In the genomic region with DNA sequence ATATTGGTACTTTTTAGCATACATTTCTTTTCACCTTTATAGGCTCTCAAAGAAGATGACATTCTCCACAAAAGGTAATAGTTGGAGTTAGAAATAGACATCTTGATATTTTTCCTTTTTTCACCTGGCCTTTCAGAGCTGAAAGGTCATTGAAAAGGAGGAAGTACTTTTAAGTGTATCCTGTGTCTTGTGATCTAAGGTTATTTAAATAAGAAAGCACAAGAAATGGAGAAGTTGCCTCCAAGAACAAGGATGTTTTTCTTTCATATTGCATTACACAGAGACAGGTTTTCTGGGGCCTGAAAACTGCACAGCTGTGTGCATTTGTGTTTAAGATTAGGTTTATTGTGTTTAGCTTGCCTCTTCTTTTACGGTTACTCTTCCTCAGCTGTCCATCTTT, we compare ENCODE assay signal across 20 cellular contexts.
DNase-seq lines count a peak whose midpoint lies in the region; ATAC-seq lines count a peak whose summit lies in the region.
"Had no signal": no experiment of that assay in that cellular context is flagged by ENCODE, and none has a peak within 500 bp of the region (broad histone marks: within the 10 kb centered on the region; RNA-seq: fewer than 3 reads in every experiment).

No MANE protein-coding gene starts in this region.

- H3K36me3 Mint-ChIP-seq in IgD-negative memory B cell = no peaks in the 10 kb centered on the region
- H3K36me3 Mint-ChIP-seq: activated naive CD4-positive, alpha-beta T cell treated with anti-CD3 and anti-CD28 coated beads, Interleukin-2, amount 50 U/mL, for 24 hours; type B pancreatic cell had no signal

- H3K9me3 Mint-ChIP-seq in IgD-negative memory B cell = peaks cover 2 to 5% (median 3%) of the 10 kb centered on the region in 3 donors
- H3K9me3 Mint-ChIP-seq: activated naive CD4-positive, alpha-beta T cell treated with anti-CD3 and anti-CD28 coated beads, Interleukin-2, amount 50 U/mL, for 24 hours; stimulated activated naive CD8-positive, alpha-beta T cell treated with anti-CD3 and anti-CD28 coated beads, Interleukin-15, Interleukin-2, amounts not matched to agents 100 ng/mL and 50 ng/mL, for 24 hours had no signal

- H3K27ac Mint-ChIP-seq in IgD-negative memory B cell = peak overlapping the region; percentile 83 to 92 (median 85)
- H3K27ac Mint-ChIP-seq: activated naive CD4-positive, alpha-beta T cell treated with anti-CD3 and anti-CD28 coated beads, Interleukin-2, amount 50 U/mL, for 24 hours; endodermal cell; stimulated activated naive CD8-positive, alpha-beta T cell treated with anti-CD3 and anti-CD28 coated beads, Interleukin-15, Interleukin-2, amounts not matched to agents 100 ng/mL and 50 ng/mL, for 24 hours; type B pancreatic cell had no signal

- peak; percentile 47 to 56 for DNase-seq in AML-193 (lab: John Stamatoyannopoulos, UW)
- DNase-seq in SKM-1 (lab: John Stamatoyannopoulos, UW; ENCODE audit: unreplicated experiment) = peak; percentile 20
- DNase-seq in HK-2 (ENCODE audit: unreplicated experiment) = no peak
- DNase-seq in glomerular visceral epithelial cell (ENCODE audit: extremely low spot score) = no peak
- no peak for DNase-seq in GM19240 (ENCODE audit: insufficient read length, low spot score)
- DNase-seq in activated T-cell treated with anti-CD3 and anti-CD28 coated beads for 4 hours = no peak
- DNase-seq: activated CD4-positive, alpha-beta T cell treated with anti-CD3 and anti-CD28 coated beads, Interleukin-2, amount 50 U/mL, for 1 hour; C1 segment of cervical spinal cord; DMS153; endodermal cell; heart left ventricle; NCI-H1092 treated with DMSO at 0.1 percent for 48 hours; NCI-H524; occipital lobe had no signal

- peaks cover 16 to 30% (median 25%) of the 10 kb centered on the region in 3 donors for H3K4me1 Mint-ChIP-seq in IgD-negative memory B cell
- H3K4me1 Mint-ChIP-seq: activated naive CD4-positive, alpha-beta T cell treated with anti-CD3 and anti-CD28 coated beads, Interleukin-2, amount 50 U/mL, for 24 hours had no signal

- peak overlapping the region; percentile 25 to 63 (median 40) for H3K4me3 Mint-ChIP-seq in IgD-negative memory B cell
- H3K4me3 Mint-ChIP-seq: activated naive CD4-positive, alpha-beta T cell treated with anti-CD3 and anti-CD28 coated beads, Interleukin-2, amount 50 U/mL, for 24 hours; endodermal cell; stimulated activated naive CD8-positive, alpha-beta T cell treated with anti-CD3 and anti-CD28 coated beads, Interleukin-15, Interleukin-2, amounts not matched to agents 100 ng/mL and 50 ng/mL, for 24 hours; type B pancreatic cell had no signal

- H3K27me3 Mint-ChIP-seq in IgD-negative memory B cell = no peaks in the 10 kb centered on the region
- H3K27me3 Mint-ChIP-seq: activated naive CD4-positive, alpha-beta T cell treated with anti-CD3 and anti-CD28 coated beads, Interleukin-2, amount 50 U/mL, for 24 hours; stimulated activated naive CD8-positive, alpha-beta T cell treated with anti-CD3 and anti-CD28 coated beads, Interleukin-15, Interleukin-2, amounts not matched to agents 100 ng/mL and 50 ng/mL, for 24 hours; type B pancreatic cell had no signal

- ATAC-seq in GM21447 (IDR thresholded peaks at IDR 0.05; ENCODE audit: unreplicated experiment) = peak; percentile 44
- ATAC-seq: heart left ventricle, Panc1 had no signal

Comparison
In these comparisons a context has a peak if more than half of its experiments do, and no peak if none do; other contexts are left out.
1. DNase-seq: peak in AML-193 (2 of 2) and SKM-1 (single experiment); none in HK-2 (single experiment), glomerular visceral epithelial cell (single experiment), GM19240 (single experiment) and activated T-cell treated with anti-CD3 and anti-CD28 coated beads for 4 hours (single experiment).